Comparison of ENCODE assay signal across 1 cellular context in genomic region chr16:75252049-75252864, GRCh38.
TF ChIP-seq lines count a peak whose summit lies in the region.

No MANE protein-coding gene starts in this region.

TF ChIP-seq in GM12878, 131 proteins besides CTCF, POLR2A, EP300 and RAD21:
- TF ChIP-seq IRF4 (IDR thresholded peaks at IDR 0.05; ENCODE audit: low read depth, low read length) (no peak), BCL11A (IDR thresholded peaks at IDR 0.05; ENCODE audit: low read depth, low read length) (no peak), SUZ12 (IDR thresholded peaks at IDR 0.05; ENCODE audit: unreplicated experiment) (no peak), BCLAF1 (IDR thresholded peaks at IDR 0.05) (no peak), ZBTB40 (IDR thresholded peaks at IDR 0.05; ENCODE audit: borderline replicate concordance) (no peak), EZH2 (IDR thresholded peaks at IDR 0.05; ENCODE audit: borderline replicate concordance, control insufficient read depth, low read depth, low read length) (no peak), SUPT20H (IDR thresholded peaks at IDR 0.05; ENCODE audit: borderline replicate concordance, control insufficient read depth, low read depth, low read length) (no peak), ZSCAN29 (IDR thresholded peaks at IDR 0.05) (no peak)
- TF ChIP-seq, protein P1, sequence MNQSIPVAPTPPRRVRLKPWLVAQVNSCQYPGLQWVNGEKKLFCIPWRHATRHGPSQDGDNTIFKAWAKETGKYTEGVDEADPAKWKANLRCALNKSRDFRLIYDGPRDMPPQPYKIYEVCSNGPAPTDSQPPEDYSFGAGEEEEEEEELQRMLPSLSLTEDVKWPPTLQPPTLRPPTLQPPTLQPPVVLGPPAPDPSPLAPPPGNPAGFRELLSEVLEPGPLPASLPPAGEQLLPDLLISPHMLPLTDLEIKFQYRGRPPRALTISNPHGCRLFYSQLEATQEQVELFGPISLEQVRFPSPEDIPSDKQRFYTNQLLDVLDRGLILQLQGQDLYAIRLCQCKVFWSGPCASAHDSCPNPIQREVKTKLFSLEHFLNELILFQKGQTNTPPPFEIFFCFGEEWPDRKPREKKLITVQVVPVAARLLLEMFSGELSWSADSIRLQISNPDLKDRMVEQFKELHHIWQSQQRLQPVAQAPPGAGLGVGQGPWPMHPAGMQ (IDR thresholded peaks at IDR 0.05; ENCODE audit: borderline replicate concordance): no peak
- TF ChIP-seq, protein P2, sequence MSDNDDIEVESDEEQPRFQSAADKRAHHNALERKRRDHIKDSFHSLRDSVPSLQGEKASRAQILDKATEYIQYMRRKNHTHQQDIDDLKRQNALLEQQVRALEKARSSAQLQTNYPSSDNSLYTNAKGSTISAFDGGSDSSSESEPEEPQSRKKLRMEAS (IDR thresholded peaks at IDR 0.05; ENCODE audit: low read depth, low read length): no peak
